2 cellular contexts compared by ENCODE assay signal in genomic region chr15:47414207-47414606, GRCh38.
TF ChIP-seq lines count a peak whose summit lies in the region.

No MANE protein-coding gene starts in this region.

TF ChIP-seq in IMR-90, 13 proteins besides CTCF, POLR2A, EP300 and RAD21:
- TF ChIP-seq SMC3 (IDR thresholded peaks at IDR 0.05; ENCODE audit: low read depth, low read length) (no peak), MAFK (IDR thresholded peaks at IDR 0.05; ENCODE audit: low read depth, low read length) (no peak), RFX5 (IDR thresholded peaks at IDR 0.05; ENCODE audit: low read depth, low read length) (no peak), BHLHE40 (IDR thresholded peaks at IDR 0.05; ENCODE audit: low read depth, low read length) (no peak), FOS (IDR thresholded peaks at IDR 0.05; ENCODE audit: low read depth, low read length) (no peak), USF2 (IDR thresholded peaks at IDR 0.05; ENCODE audit: low read depth, low read length) (no peak), CEBPB (IDR thresholded peaks at IDR 0.05; ENCODE audit: low read depth, low read length) (no peak), NFE2L2 (IDR thresholded peaks at IDR 0.05; ENCODE audit: low read depth, low read length) (no peak), ELK1 (IDR thresholded peaks at IDR 0.05; ENCODE audit: borderline replicate concordance, low read depth, low read length) (no peak), CHD1 (IDR thresholded peaks at IDR 0.05; ENCODE audit: low read depth, low read length) (no peak), MXI1 (IDR thresholded peaks at IDR 0.05; ENCODE audit: borderline replicate concordance, low read depth, low read length) (no peak), MAZ (IDR thresholded peaks at IDR 0.05; ENCODE audit: borderline replicate concordance, low read depth, low read length) (no peak), RCOR1 (IDR thresholded peaks at IDR 0.05; ENCODE audit: insufficient replicate concordance, low read length) (no peak)

TF ChIP-seq in SK-N-SH, 30 proteins besides CTCF, POLR2A, EP300 and RAD21:
- no peak for TF ChIP-seq RFX5 (IDR thresholded peaks at IDR 0.05; ENCODE audit: low read length)
- TF ChIP-seq USF1 (IDR thresholded peaks at IDR 0.05; ENCODE audit: borderline replicate concordance, low read depth): no peak
- TF ChIP-seq FOSL2 (IDR thresholded peaks at IDR 0.05; ENCODE audit: borderline replicate concordance, low read depth): no peak
- TF ChIP-seq IRF3 (IDR thresholded peaks at IDR 0.05; ENCODE audit: low read depth, low read length): no peak
- no peak for TF ChIP-seq REST (IDR thresholded peaks at IDR 0.05; ENCODE audit: low read depth, low read length)
- TF ChIP-seq TEAD4 (IDR thresholded peaks at IDR 0.05; ENCODE audit: borderline replicate concordance, insufficient read depth): no peak
- TF ChIP-seq RCOR1 (IDR thresholded peaks at IDR 0.05; ENCODE audit: low read length): no peak
- TF ChIP-seq TCF12 (IDR thresholded peaks at IDR 0.05): no peak
- no peak for TF ChIP-seq SMC3 (IDR thresholded peaks at IDR 0.05; ENCODE audit: low read depth, low read length)
- no peak for TF ChIP-seq MXI1 (IDR thresholded peaks at IDR 0.05; ENCODE audit: low read depth, low read length)
- TF ChIP-seq YY1 (IDR thresholded peaks at IDR 0.05; ENCODE audit: low read depth): no peak
- TF ChIP-seq NRF1 (IDR thresholded peaks at IDR 0.05; ENCODE audit: low read depth, low read length): no peak
- TF ChIP-seq MAX (IDR thresholded peaks at IDR 0.05; ENCODE audit: low read depth): no peak
- TF ChIP-seq NFIC (IDR thresholded peaks at IDR 0.05; ENCODE audit: borderline replicate concordance): no peak
- TF ChIP-seq RXRA (IDR thresholded peaks at IDR 0.05; ENCODE audit: borderline replicate concordance, low read depth): no peak
